Comparison of ENCODE assay signal across 10 cellular contexts in the genomic region with DNA sequence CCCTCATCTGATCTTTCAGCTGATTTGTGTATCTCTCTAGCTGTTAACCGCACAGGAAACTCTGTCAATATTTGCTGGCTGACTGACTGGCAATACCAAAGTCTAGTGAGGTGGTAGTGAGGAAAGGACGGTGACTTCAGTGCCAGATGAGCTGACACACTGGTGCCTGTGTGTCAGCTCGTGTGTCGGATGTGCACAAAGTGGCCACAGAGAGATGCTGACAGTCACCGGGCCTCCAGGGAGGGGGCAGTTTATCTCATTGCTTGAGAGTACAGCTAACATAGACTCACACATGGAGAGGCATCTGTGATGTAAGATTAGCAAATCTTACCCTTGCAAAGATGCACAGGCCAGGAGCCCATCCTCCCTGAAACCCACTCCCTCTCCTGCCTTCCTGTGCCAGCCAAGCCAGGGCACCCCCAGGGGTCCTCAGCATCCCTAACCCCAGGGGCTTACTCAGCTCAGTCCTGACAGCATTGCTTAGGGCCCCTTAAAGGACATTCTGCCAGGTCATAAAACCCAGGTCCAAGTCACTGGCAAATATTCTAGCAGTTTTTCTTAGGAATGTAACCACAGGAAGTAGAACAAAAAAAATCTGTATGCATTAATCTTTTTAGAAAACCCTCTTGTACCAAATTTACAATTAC.
DNase-seq lines count a peak whose midpoint lies in the region; ATAC-seq lines count a peak whose summit lies in the region.
"Had no signal": no experiment of that assay in that cellular context is flagged by ENCODE, and none has a peak within 500 bp of the region (broad histone marks: within the 10 kb centered on the region; RNA-seq: fewer than 3 reads in every experiment).

No MANE protein-coding gene starts in this region.

- ATAC-seq in GM21447 (IDR thresholded peaks at IDR 0.05; ENCODE audit: unreplicated experiment) (no peak), GM21515 (IDR thresholded peaks at IDR 0.05; ENCODE audit: unreplicated experiment) (no peak)
- ATAC-seq: left colon had no signal

- peak; percentile 51 for DNase-seq in Ammon's horn (ENCODE audit: low spot score)
- DNase-seq in Jurkat, Clone E6-1 (ENCODE audit: low read depth, low spot score), result peak; percentile 82
- peak; percentile 23 to 38 for DNase-seq in activated CD4-positive, alpha-beta T cell treated with anti-CD3 and anti-CD28 coated beads, Interleukin-2, amount 50 U/mL, for 4 hours
- peak; percentile 19 for DNase-seq in globus pallidus (ENCODE audit: low spot score)
- DNase-seq in KG1 (lab: John Stamatoyannopoulos, UW), result no peak
- no peak for DNase-seq in middle frontal gyrus (ENCODE audit: extremely low spot score, low spot score)
- DNase-seq: left colon had no signal

- peak overlapping the region; percentile 2; the same call in 1 of the 2 replicates for H3K4me3 ChIP-seq in Jurkat, Clone E6-1 (ENCODE audit: low read length)
- H3K4me3 ChIP-seq: breast epithelium had no signal

Comparison
In these comparisons a context has a peak if more than half of its experiments do, and no peak if none do; other contexts are left out.
1. DNase-seq: peak in Ammon's horn (single experiment), Jurkat, Clone E6-1 (single experiment), activated CD4-positive, alpha-beta T cell treated with anti-CD3 and anti-CD28 coated beads, Interleukin-2, amount 50 U/mL, for 4 hours (2 of 2) and globus pallidus (single experiment); none in KG1 (single experiment) and middle frontal gyrus (single experiment).